Comparison of ENCODE assay signal across 6 cellular contexts in the genomic region with DNA sequence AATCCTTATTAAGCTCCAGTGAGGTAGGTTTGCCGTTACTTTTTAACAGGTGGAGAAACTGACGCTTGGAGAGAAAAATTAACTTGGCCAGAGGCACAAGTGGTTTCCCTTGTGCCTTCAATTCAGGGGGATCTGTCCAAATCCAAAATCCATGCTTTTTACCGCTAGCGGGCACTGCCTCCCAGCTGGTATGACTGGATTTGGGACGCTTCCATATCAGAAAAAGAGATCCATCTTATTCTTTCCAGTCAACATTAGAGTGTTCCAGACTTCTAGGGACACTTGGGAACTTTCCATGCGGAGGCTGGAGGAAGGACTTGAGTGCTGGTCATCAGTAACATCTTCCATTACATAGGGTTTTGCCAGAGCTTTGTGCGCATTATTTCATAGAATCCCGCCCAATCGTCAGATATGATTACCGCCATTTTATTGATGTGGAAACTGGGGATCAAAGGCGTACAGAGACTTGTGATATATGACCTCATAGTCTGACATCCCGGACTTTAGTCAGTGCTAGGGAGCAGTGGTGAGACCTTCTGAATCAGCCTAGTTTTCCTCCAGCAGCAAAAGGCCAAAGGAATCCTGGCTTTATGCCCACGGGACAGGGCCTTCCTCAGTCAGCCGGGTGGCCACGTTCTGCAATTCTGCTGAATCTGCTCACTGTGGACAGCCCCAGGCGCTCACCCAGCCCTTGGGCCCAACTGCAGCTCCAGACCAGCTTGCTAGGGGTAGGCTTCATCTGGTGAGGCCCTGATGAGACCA. TPM values are rescaled to one million over a fixed set of nuclear protein-coding genes. Genes with fewer than 3 reads are reported as not detected.
DNase-seq lines count a peak whose midpoint lies in the region; ATAC-seq, FAIRE-seq and TF ChIP-seq lines count a peak whose summit lies in the region.

No MANE protein-coding gene starts in this region.

- H2BK12ac ChIP-seq in trophoblast cell (ENCODE audit: low read length) = peak overlapping the region; percentile 43

- peaks cover 3 to 8% of the 10 kb centered on the region in 2 experiments for H3K4me1 ChIP-seq in trophoblast cell (ENCODE audit: control insufficient read depth in 1 of 2, insufficient read depth in 2 of 2, low read length in 2 of 2)

- H3K27me3 ChIP-seq in trophoblast cell (ENCODE audit: insufficient read depth, low read length) = no peaks in the 10 kb centered on the region

- TF ChIP-seq POLR2A in GM12892 (IDR thresholded peaks at IDR 0.05; ENCODE audit: low read depth, low read length) = no peak

- H3K9ac ChIP-seq in trophoblast cell (ENCODE audit: low read length) = no peak overlapping the region

- no peak overlapping the region for H3K23ac ChIP-seq in trophoblast cell (ENCODE audit: low read length)

- peaks cover 0 to 3% of the 10 kb centered on the region in 2 experiments for H3K36me3 ChIP-seq in trophoblast cell (ENCODE audit: control insufficient read depth in 1 of 2, insufficient read depth in 2 of 2, low read length in 2 of 2)

- H2AK5ac ChIP-seq in trophoblast cell (ENCODE audit: low read length) = no peak overlapping the region

- H3K79me2 ChIP-seq in trophoblast cell (ENCODE audit: control insufficient read depth, insufficient read depth, low read length, poor library complexity) = peaks cover 3% of the 10 kb centered on the region

- peaks cover 8% of the 10 kb centered on the region for H3K79me1 ChIP-seq in trophoblast cell (ENCODE audit: low read length)

- no peaks in the 10 kb centered on the region for H3K9me3 ChIP-seq in trophoblast cell (ENCODE audit: insufficient read depth, low read depth, low read length)

- ATAC-seq in GM21360 (IDR thresholded peaks at IDR 0.05; ENCODE audit: unreplicated experiment) = no peak

- H3K4me2 ChIP-seq in trophoblast cell (ENCODE audit: low read length) = no peak overlapping the region

- H4K91ac ChIP-seq in trophoblast cell (ENCODE audit: low read depth, low read length) = no peak overlapping the region

- H3K18ac ChIP-seq in trophoblast cell (ENCODE audit: low read length) = no peak overlapping the region

- peak overlapping the region; percentile 12 for H4K12ac ChIP-seq in trophoblast cell (ENCODE audit: low read depth, low read length)

- FAIRE-seq in GM12892 (lab: Jason Lieb, UNC) = no peak

- H2BK120ac ChIP-seq in trophoblast cell (ENCODE audit: insufficient read depth, low read length, poor library complexity) = no peak overlapping the region

- DNase-seq in LHCN-M2 (ENCODE audit: low read depth) (peak; percentile 50), cerebellum (ENCODE audit: low spot score) (peak; percentile 55), trophoblast cell (peak; percentile 97 to 98), GM12892 (ENCODE audit: insufficient read length) (no peak), T-helper 9 cell (no peak)

- H3K14ac ChIP-seq in trophoblast cell (ENCODE audit: low read length) = peak overlapping the region; percentile 19

- H3K27ac ChIP-seq in trophoblast cell (ENCODE audit: low read depth, low read length) = no peak overlapping the region

- no peak overlapping the region for H3K4ac ChIP-seq in trophoblast cell (ENCODE audit: low read depth, low read length)

- H3K4me3 ChIP-seq in trophoblast cell (ENCODE audit: low read depth, low read length) = no peak overlapping the region

- no peak overlapping the region for H4K8ac ChIP-seq in trophoblast cell (ENCODE audit: low read depth, low read length)

- no CpG with 5 or more reads among the region's 16 CpGs for WGBS in trophoblast cell (ENCODE audit: extremely low coverage, insufficient coverage, insufficient read length)

- H2AFZ ChIP-seq in trophoblast cell (ENCODE audit: insufficient read depth, low read length, poor library complexity) = no peak overlapping the region

- H2BK5ac ChIP-seq in trophoblast cell (ENCODE audit: low read depth, low read length, poor library complexity) = no peak overlapping the region

RNA-seq across cellular contexts. Expression of a gene that starts 1.1 kb away (rescaled TPM):
- total RNA-seq in LHCN-M2 (2014; rRNA removed) = 53.5 and 113 TPM in 2 replicates
- 57.3 TPM for polyA plus RNA-seq in LHCN-M2 (2012)
- total RNA-seq in cerebellum = 21.1 TPM
- 30.3 and 31.0 TPM in 2 replicates for polyA plus RNA-seq in trophoblast cell (2013)
- 14.4 TPM for polyA plus RNA-seq in GM12892 (2012; ENCODE audit: missing spikeins)

RNA-seq across cellular contexts. Expression of a gene that starts 45.0 kb away (rescaled TPM):
- total RNA-seq in LHCN-M2 (2014; rRNA removed) = 85.4 and 99.4 TPM in 2 replicates
- polyA plus RNA-seq in LHCN-M2 (2012) = 54.4 TPM
- 48.8 TPM for total RNA-seq in cerebellum
- polyA plus RNA-seq in trophoblast cell (2013) = 40.5 and 44.8 TPM in 2 replicates
- 27.8 TPM for polyA plus RNA-seq in GM12892 (2012; ENCODE audit: missing spikeins)

RNA-seq across cellular contexts. Expression of a gene that starts 55.9 kb away (rescaled TPM):
- total RNA-seq in LHCN-M2 (2014; rRNA removed) (under 0.01 TPM in 1 of 2 replicates, not detected in the other), cerebellum (4.2 TPM)
- polyA plus RNA-seq in LHCN-M2 (2012) = 0.02 TPM
- 0.03 and 0.07 TPM in 2 replicates for polyA plus RNA-seq in trophoblast cell (2013)
- polyA plus RNA-seq in GM12892 (2012; ENCODE audit: missing spikeins) = 0.08 TPM

Comparison
In these comparisons a context has a peak if more than half of its experiments do, and no peak if none do; other contexts are left out.
1. DNase-seq: peak in LHCN-M2 (single experiment), cerebellum (single experiment) and trophoblast cell (2 of 2); none in GM12892 (single experiment) and T-helper 9 cell (single experiment).